8 cellular contexts compared by ENCODE assay signal in the genomic region with DNA sequence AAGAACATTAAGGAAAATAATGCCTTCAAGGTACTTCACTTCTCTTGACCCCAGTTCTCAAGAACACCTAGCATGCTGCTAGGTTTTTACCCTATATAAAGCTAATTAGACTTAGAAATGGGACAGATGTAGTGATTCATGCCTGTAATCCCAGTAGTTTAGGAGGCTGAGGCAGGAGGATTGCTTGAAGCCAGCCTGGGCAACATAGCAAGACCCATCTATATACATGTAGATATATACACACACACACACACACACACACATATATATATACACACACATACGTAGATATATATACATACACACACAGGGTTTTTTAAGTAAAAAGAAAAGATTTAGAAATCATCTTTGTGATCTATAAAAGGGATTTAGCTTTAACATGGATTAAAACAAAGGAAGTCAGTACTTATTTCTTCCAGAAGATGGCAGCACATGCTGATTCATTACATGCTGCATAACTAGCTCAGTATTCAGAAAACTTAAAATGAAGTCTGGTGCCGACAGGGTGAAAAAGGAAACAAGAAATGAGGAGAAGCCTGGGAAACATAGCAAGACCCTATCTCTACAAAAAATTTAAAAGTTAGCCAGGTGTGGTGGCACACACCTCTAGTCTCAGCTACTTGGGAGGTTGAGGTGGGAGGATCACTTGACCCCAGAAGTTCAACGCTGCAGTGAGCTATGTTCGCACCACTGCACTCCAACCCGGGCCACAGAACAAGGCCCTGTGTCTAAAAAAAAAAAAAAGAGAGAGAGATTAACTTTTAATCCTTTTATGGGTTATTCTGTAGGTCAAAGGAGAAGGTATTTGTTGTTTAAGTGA. TPM values are rescaled to one million over a fixed set of nuclear protein-coding genes. Genes with fewer than 3 reads are reported as not detected.
A peak's percentile ranks its signal among the peaks of the same experiment; 100 is the strongest.
DNase-seq lines count a peak whose midpoint lies in the region; ATAC-seq and TF ChIP-seq lines count a peak whose summit lies in the region.

No MANE protein-coding gene starts in this region.

- DNase-seq in DMS53 (lab: John Stamatoyannopoulos, UW) (peak; percentile 70), HFF-Myc (ENCODE audit: extremely low read depth, low read depth) (peak; percentile 69), breast epithelium (ENCODE audit: low spot score in 2 of 2) (no peak), iris pigment epithelial cell (ENCODE audit: low read depth) (peak; percentile 70), stomach (no peak)

- ATAC-seq in GM18907 (IDR thresholded peaks at IDR 0.05; ENCODE audit: unreplicated experiment) (no peak), GM18502 (IDR thresholded peaks at IDR 0.05; ENCODE audit: poor library complexity, unreplicated experiment) (no peak)

- no peak overlapping the region for H3K4me2 ChIP-seq in OCI-LY1 (ENCODE audit: low read length)

- H3K27me3 ChIP-seq in OCI-LY1 (ENCODE audit: insufficient read depth, low read length) (no peaks in the 10 kb centered on the region), breast epithelium (no peaks in the 10 kb centered on the region), stomach (no peaks in the 10 kb centered on the region)

- intact Hi-C loops in breast epithelium (cut with DNase I; ENCODE audit: low total_unique reads): no loop called here
- intact Hi-C loops in stomach (cut with DNase I; ENCODE audit: low total_unique reads): no loop called here

- 48 to 56% (median 50%) methylated on average over 5 of the region's 5 CpGs for WGBS in stomach, 5 donors

- no peaks in the 10 kb centered on the region for H4K20me1 ChIP-seq in OCI-LY1 (ENCODE audit: insufficient read depth, low read length)

- H3K9me3 ChIP-seq in OCI-LY1 (ENCODE audit: low read length) (no peaks in the 10 kb centered on the region), breast epithelium (no peaks in the 10 kb centered on the region), stomach (no peaks in the 10 kb centered on the region)

- TF ChIP-seq CTCF in HFF-Myc (IDR thresholded peaks at IDR 0.05; ENCODE audit: low read depth, low read length, missing control alignments) (peak; percentile 41), OCI-LY1 (IDR thresholded peaks at IDR 0.05; ENCODE audit: low read length) (peak; percentile 80), breast epithelium (IDR thresholded peaks at IDR 0.05) (peak in 2 of 3 donors; percentile 78 to 82), stomach (IDR thresholded peaks at IDR 0.05) (peak in 5 of 7 experiments; percentile 57 to 85 (median 73))

- no peaks in the 10 kb centered on the region for H3K9me2 ChIP-seq in OCI-LY1 (ENCODE audit: low read depth, low read length)

- H2AFZ ChIP-seq in OCI-LY1 (ENCODE audit: low read length): no peak overlapping the region; the same call in 1 of the 2 replicates

- H3K4me1 ChIP-seq in OCI-LY1 (ENCODE audit: insufficient read depth, low read length, severe bottlenecking) (no peaks in the 10 kb centered on the region), breast epithelium (no peaks in the 10 kb centered on the region), stomach (peaks cover 0 to 5% (median 2%) of the 10 kb centered on the region in 4 donors)

- no peak for TF ChIP-seq EP300 in stomach (IDR thresholded peaks at IDR 0.05)

- peaks cover 34% of the 10 kb centered on the region; the same call in 1 of the 2 replicates for H3K36me3 ChIP-seq in OCI-LY1 (ENCODE audit: insufficient read depth, low read length)
- no peaks in the 10 kb centered on the region for H3K36me3 ChIP-seq in breast epithelium
- peaks cover 18 to 83% (median 77%) of the 10 kb centered on the region in 4 donors for H3K36me3 ChIP-seq in stomach

- H3K9ac ChIP-seq in OCI-LY1 (ENCODE audit: low read length): no peak overlapping the region

- H3F3A ChIP-seq in OCI-LY1 (ENCODE audit: insufficient read depth, low read length): no peaks in the 10 kb centered on the region

- H3K79me2 ChIP-seq in OCI-LY1 (ENCODE audit: insufficient read depth, low read length): no peaks in the 10 kb centered on the region

- TF ChIP-seq POLR2A in breast epithelium (IDR thresholded peaks at IDR 0.05): no peak
- no peak for TF ChIP-seq POLR2A in stomach (IDR thresholded peaks at IDR 0.05)

- H3K4me3 ChIP-seq in HFF-Myc (replicated peaks; ENCODE audit: low read depth, low read length) (no peak overlapping the region), OCI-LY1 (ENCODE audit: low read depth, low read length, poor library complexity, severe bottlenecking) (no peak overlapping the region), breast epithelium (peak overlapping the region in 1 of 3 donors; percentile 26), stomach (no peak overlapping the region)

- H3K27ac ChIP-seq in OCI-LY1 (ENCODE audit: low read depth, low read length, poor library complexity, severe bottlenecking): no peak overlapping the region
- H3K27ac ChIP-seq in breast epithelium: no peak overlapping the region
- H3K27ac ChIP-seq in stomach: no peak overlapping the region

RNA-seq across cellular contexts. Expression of gene RBX1, which starts 28.5 kb away (rescaled TPM):
- total RNA-seq in breast epithelium: 10 to 100 TPM; 30.4 to 42.7 (median 39.3) TPM
- 10 to 100 TPM in 3 of 5 donors, 1 to 10 TPM in 2; 4.0 to 69.0 (median 17.1) TPM for total RNA-seq in stomach
- polyA plus RNA-seq in stomach: 10 to 100 TPM; 81.4 to 95.1 (median 85.0) TPM

Comparison
In these comparisons a context has a peak if more than half of its experiments do, and no peak if none do; other contexts are left out.
1. DNase-seq: peak in DMS53 (single experiment), HFF-Myc (single experiment) and iris pigment epithelial cell (single experiment); none in breast epithelium (0 of 2) and stomach (single experiment).
2. Peak in every context shown above with its lines, with median percentiles within 50 percentile points of each other: CTCF ChIP-seq.